ENCODE assay signal across 2 cellular contexts in the genomic region with DNA sequence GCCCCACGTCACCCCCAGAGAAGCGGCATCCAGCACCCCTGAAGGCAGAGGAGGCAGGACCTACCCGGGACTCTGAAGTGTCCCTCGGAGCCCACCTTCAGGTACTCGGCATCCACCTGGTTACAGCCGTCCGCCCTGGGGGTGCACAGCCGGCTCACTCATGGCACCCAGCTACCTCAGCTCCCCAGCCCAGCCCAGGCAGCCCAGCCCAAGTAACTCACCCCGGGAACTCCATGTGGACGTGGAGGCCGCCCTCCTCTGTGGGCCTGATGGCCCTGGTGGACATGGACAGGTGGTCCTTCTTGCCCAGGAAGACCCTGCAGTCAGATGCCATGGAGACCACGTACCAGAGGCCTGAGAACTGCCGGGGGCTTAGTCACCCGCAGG.
TF ChIP-seq lines count a peak whose summit lies in the region.

No MANE protein-coding gene starts in this region.

TF ChIP-seq in GM23338, 12 proteins besides CTCF, POLR2A, EP300 and RAD21:
- TF ChIP-seq NANOG (IDR thresholded peaks at IDR 0.05; ENCODE audit: borderline replicate concordance) (no peak), ZNF331 (CRISPR knock-in tag; IDR thresholded peaks at IDR 0.05; ENCODE audit: low read depth) (no peak), CREB1 (CRISPR knock-in tag; IDR thresholded peaks at IDR 0.05; ENCODE audit: low read depth) (no peak), STAT1 (IDR thresholded peaks at IDR 0.05; ENCODE audit: unreplicated experiment) (no peak), POLR2AphosphoS5 (IDR thresholded peaks at IDR 0.05; ENCODE audit: low read depth) (no peak), EZH2phosphoT487 (IDR thresholded peaks at IDR 0.05; ENCODE audit: unreplicated experiment) (no peak), JUNB (IDR thresholded peaks at IDR 0.05; ENCODE audit: unreplicated experiment) (no peak), EZH2 (IDR thresholded peaks at IDR 0.05; ENCODE audit: low read depth, unreplicated experiment) (no peak), ZNF114 (CRISPR knock-in tag; IDR thresholded peaks at IDR 0.05) (no peak)
- TF ChIP-seq, protein P1, sequence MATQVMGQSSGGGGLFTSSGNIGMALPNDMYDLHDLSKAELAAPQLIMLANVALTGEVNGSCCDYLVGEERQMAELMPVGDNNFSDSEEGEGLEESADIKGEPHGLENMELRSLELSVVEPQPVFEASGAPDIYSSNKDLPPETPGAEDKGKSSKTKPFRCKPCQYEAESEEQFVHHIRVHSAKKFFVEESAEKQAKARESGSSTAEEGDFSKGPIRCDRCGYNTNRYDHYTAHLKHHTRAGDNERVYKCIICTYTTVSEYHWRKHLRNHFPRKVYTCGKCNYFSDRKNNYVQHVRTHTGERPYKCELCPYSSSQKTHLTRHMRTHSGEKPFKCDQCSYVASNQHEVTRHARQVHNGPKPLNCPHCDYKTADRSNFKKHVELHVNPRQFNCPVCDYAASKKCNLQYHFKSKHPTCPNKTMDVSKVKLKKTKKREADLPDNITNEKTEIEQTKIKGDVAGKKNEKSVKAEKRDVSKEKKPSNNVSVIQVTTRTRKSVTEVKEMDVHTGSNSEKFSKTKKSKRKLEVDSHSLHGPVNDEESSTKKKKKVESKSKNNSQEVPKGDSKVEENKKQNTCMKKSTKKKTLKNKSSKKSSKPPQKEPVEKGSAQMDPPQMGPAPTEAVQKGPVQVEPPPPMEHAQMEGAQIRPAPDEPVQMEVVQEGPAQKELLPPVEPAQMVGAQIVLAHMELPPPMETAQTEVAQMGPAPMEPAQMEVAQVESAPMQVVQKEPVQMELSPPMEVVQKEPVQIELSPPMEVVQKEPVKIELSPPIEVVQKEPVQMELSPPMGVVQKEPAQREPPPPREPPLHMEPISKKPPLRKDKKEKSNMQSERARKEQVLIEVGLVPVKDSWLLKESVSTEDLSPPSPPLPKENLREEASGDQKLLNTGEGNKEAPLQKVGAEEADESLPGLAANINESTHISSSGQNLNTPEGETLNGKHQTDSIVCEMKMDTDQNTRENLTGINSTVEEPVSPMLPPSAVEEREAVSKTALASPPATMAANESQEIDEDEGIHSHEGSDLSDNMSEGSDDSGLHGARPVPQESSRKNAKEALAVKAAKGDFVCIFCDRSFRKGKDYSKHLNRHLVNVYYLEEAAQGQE (IDR thresholded peaks at IDR 0.05; ENCODE audit: unreplicated experiment): no peak
- TF ChIP-seq, protein P2, sequence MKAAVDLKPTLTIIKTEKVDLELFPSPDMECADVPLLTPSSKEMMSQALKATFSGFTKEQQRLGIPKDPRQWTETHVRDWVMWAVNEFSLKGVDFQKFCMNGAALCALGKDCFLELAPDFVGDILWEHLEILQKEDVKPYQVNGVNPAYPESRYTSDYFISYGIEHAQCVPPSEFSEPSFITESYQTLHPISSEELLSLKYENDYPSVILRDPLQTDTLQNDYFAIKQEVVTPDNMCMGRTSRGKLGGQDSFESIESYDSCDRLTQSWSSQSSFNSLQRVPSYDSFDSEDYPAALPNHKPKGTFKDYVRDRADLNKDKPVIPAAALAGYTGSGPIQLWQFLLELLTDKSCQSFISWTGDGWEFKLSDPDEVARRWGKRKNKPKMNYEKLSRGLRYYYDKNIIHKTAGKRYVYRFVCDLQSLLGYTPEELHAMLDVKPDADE (IDR thresholded peaks at IDR 0.05): no peak

TF ChIP-seq in H1, 55 proteins besides CTCF, POLR2A, EP300 and RAD21:
- TF ChIP-seq EGR1 (IDR thresholded peaks at IDR 0.05; ENCODE audit: borderline replicate concordance, low read depth, low read length) (no peak), PHF8 (conservative IDR thresholded peaks at IDR 0.05; ENCODE audit: low read depth, low read length) (no peak), BACH1 (IDR thresholded peaks at IDR 0.05; ENCODE audit: low read length) (no peak), BCL11A (IDR thresholded peaks at IDR 0.05; ENCODE audit: low read depth in 2 of 2, low read length in 2 of 2) (no peak), SUZ12 (IDR thresholded peaks at IDR 0.05; ENCODE audit: low read length) (no peak)
- TF ChIP-seq, protein P3, sequence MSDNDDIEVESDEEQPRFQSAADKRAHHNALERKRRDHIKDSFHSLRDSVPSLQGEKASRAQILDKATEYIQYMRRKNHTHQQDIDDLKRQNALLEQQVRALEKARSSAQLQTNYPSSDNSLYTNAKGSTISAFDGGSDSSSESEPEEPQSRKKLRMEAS (IDR thresholded peaks at IDR 0.05): no peak
